ENCODE assay signal across 1 cellular context in genomic region chr10:101260764-101261341, GRCh38.
TF ChIP-seq lines count a peak whose summit lies in the region.

No MANE protein-coding gene starts in this region.

TF ChIP-seq in WTC11, 78 proteins besides CTCF, POLR2A, EP300 and RAD21 (continued from another document):
- TF ChIP-seq STAT6 (CRISPR knock-in tag; conservative IDR thresholded peaks at IDR 0.05; ENCODE audit: low read depth) (no peak), IRF2 (CRISPR knock-in tag; IDR thresholded peaks at IDR 0.05; ENCODE audit: borderline replicate concordance, low read depth) (no peak), TCF7 (CRISPR knock-in tag; IDR thresholded peaks at IDR 0.05; ENCODE audit: low read depth) (no peak), FOXJ3 (CRISPR knock-in tag; IDR thresholded peaks at IDR 0.05; ENCODE audit: borderline replicate concordance) (no peak), AR (CRISPR knock-in tag; IDR thresholded peaks at IDR 0.05) (no peak), ZNF219 (CRISPR knock-in tag; IDR thresholded peaks at IDR 0.05; ENCODE audit: borderline replicate concordance) (no peak), ESRRA (CRISPR knock-in tag; IDR thresholded peaks at IDR 0.05; ENCODE audit: borderline replicate concordance) (no peak), ZNF263 (CRISPR knock-in tag; IDR thresholded peaks at IDR 0.05; ENCODE audit: low read depth) (no peak)
- TF ChIP-seq, protein P1, sequence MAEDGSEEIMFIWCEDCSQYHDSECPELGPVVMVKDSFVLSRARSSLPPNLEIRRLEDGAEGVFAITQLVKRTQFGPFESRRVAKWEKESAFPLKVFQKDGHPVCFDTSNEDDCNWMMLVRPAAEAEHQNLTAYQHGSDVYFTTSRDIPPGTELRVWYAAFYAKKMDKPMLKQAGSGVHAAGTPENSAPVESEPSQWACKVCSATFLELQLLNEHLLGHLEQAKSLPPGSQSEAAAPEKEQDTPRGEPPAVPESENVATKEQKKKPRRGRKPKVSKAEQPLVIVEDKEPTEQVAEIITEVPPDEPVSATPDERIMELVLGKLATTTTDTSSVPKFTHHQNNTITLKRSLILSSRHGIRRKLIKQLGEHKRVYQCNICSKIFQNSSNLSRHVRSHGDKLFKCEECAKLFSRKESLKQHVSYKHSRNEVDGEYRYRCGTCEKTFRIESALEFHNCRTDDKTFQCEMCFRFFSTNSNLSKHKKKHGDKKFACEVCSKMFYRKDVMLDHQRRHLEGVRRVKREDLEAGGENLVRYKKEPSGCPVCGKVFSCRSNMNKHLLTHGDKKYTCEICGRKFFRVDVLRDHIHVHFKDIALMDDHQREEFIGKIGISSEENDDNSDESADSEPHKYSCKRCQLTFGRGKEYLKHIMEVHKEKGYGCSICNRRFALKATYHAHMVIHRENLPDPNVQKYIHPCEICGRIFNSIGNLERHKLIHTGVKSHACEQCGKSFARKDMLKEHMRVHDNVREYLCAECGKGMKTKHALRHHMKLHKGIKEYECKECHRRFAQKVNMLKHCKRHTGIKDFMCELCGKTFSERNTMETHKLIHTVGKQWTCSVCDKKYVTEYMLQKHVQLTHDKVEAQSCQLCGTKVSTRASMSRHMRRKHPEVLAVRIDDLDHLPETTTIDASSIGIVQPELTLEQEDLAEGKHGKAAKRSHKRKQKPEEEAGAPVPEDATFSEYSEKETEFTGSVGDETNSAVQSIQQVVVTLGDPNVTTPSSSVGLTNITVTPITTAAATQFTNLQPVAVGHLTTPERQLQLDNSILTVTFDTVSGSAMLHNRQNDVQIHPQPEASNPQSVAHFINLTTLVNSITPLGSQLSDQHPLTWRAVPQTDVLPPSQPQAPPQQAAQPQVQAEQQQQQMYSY (CRISPR knock-in tag; IDR thresholded peaks at IDR 0.05), result no peak
- TF ChIP-seq, protein P2, sequence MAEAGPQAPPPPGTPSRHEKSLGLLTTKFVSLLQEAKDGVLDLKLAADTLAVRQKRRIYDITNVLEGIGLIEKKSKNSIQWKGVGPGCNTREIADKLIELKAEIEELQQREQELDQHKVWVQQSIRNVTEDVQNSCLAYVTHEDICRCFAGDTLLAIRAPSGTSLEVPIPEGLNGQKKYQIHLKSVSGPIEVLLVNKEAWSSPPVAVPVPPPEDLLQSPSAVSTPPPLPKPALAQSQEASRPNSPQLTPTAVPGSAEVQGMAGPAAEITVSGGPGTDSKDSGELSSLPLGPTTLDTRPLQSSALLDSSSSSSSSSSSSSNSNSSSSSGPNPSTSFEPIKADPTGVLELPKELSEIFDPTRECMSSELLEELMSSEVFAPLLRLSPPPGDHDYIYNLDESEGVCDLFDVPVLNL (CRISPR knock-in tag; IDR thresholded peaks at IDR 0.05; ENCODE audit: borderline replicate concordance, low read depth), result no peak
